In genomic region chr12:39372929-39373328, GRCh38 we compare ENCODE assay signal across 8 cellular contexts.
DNase-seq lines count a peak whose midpoint lies in the region; ATAC-seq and TF ChIP-seq lines count a peak whose summit lies in the region.

No MANE protein-coding gene starts in this region.

- CTCF ChIA-PET in activated CD8-positive, alpha-beta T cell treated with anti-CD3 and anti-CD28 coated beads for 36 hours (lab: Charles Lee) = interaction anchor here (0.9 kb wide), 1 partner anchor 55 kb away, joined by 3 read pairs; no protein-coding TSS in a partner anchor

- H3K27ac Mint-ChIP-seq in activated CD8-positive, alpha-beta T cell treated with anti-CD3 and anti-CD28 coated beads for 36 hours = peak overlapping the region; percentile 52

- peaks cover 8% of the 10 kb centered on the region for H3K36me3 Mint-ChIP-seq in activated CD8-positive, alpha-beta T cell treated with anti-CD3 and anti-CD28 coated beads for 36 hours (ENCODE audit: low read depth)

- peak overlapping the region; percentile 2 for H3K4me3 Mint-ChIP-seq in activated CD8-positive, alpha-beta T cell treated with anti-CD3 and anti-CD28 coated beads for 36 hours

- DNase-seq in ELR (ENCODE audit: low read depth) (peak; percentile 44), NCI-H2107 treated with DMSO at 0.1 percent for 48 hours (lab: John Stamatoyannopoulos, UW; ENCODE audit: unreplicated experiment) (no peak), DMS 273 treated with DMSO at 0.1 percent for 48 hours (lab: John Stamatoyannopoulos, UW) (no peak), cerebellum (ENCODE audit: low spot score) (no peak)
- peak; percentile 40 for DNase-seq in activated CD8-positive, alpha-beta T cell treated with anti-CD3 and anti-CD28 coated beads for 36 hours
- DNase-seq in activated effector memory CD4-positive, alpha-beta T cell treated with Interleukin-2 at 50 U/mL for 16 hours = no peak

- POLR2A ChIA-PET in activated CD8-positive, alpha-beta T cell treated with anti-CD3 and anti-CD28 coated beads for 36 hours (lab: Charles Lee) = no interaction called here

- no peaks in the 10 kb centered on the region for H3K9me3 Mint-ChIP-seq in activated CD8-positive, alpha-beta T cell treated with anti-CD3 and anti-CD28 coated beads for 36 hours

- TF ChIP-seq CTCF in activated CD8-positive, alpha-beta T cell treated with anti-CD3 and anti-CD28 coated beads for 36 hours (IDR thresholded peaks at IDR 0.05) = no peak

- intact Hi-C loops in activated CD8-positive, alpha-beta T cell treated with anti-CD3 and anti-CD28 coated beads for 36 hours (cut with micrococcal nuclease) = no loop called here

- no peaks in the 10 kb centered on the region for H3K27me3 Mint-ChIP-seq in activated CD8-positive, alpha-beta T cell treated with anti-CD3 and anti-CD28 coated beads for 36 hours

- ATAC-seq in GM19463 (IDR thresholded peaks at IDR 0.05; ENCODE audit: unreplicated experiment) (peak; percentile 91), HG03342 (IDR thresholded peaks at IDR 0.05; ENCODE audit: unreplicated experiment) (peak; percentile 76)
- ATAC-seq in activated CD8-positive, alpha-beta T cell treated with anti-CD3 and anti-CD28 coated beads for 36 hours = peak; percentile 93

- peaks cover 31% of the 10 kb centered on the region for H3K4me1 Mint-ChIP-seq in activated CD8-positive, alpha-beta T cell treated with anti-CD3 and anti-CD28 coated beads for 36 hours (ENCODE audit: low read depth)

Comparison
In these comparisons a context has a peak if more than half of its experiments do, and no peak if none do; other contexts are left out.
1. DNase-seq: peak in ELR (single experiment) and activated CD8-positive, alpha-beta T cell treated with anti-CD3 and anti-CD28 coated beads for 36 hours (single experiment); none in NCI-H2107 treated with DMSO at 0.1 percent for 48 hours (single experiment), DMS 273 treated with DMSO at 0.1 percent for 48 hours (single experiment), cerebellum (single experiment) and activated effector memory CD4-positive, alpha-beta T cell treated with Interleukin-2 at 50 U/mL for 16 hours (single experiment).
2. Peak in every context shown above with its lines, with median percentiles within 50 percentile points of each other: ATAC-seq.